ENCODE assay signal across 2 cellular contexts in genomic region chr20:32639284-32639683, GRCh38.
A peak's percentile ranks its signal among the peaks of the same experiment; 100 is the strongest.
TF ChIP-seq lines count a peak whose summit lies in the region.

No MANE protein-coding gene starts in this region.

TF ChIP-seq in HepG2, 621 proteins besides CTCF, POLR2A, EP300 and RAD21:
- TF ChIP-seq ZNF121 (CRISPR knock-in tag; IDR thresholded peaks at IDR 0.05) (peak; percentile 71), ZMYM3 (CRISPR knock-in tag; IDR thresholded peaks at IDR 0.05) (peak; percentile 12; the same call in 1 of the 2 replicates), GATA4 (IDR thresholded peaks at IDR 0.05; ENCODE audit: borderline replicate concordance, low read depth) (no peak), ADNP (CRISPR knock-in tag; IDR thresholded peaks at IDR 0.05) (peak; percentile 22; the same call in 1 of the 2 replicates), ZNF629 (CRISPR knock-in tag; conservative IDR thresholded peaks at IDR 0.05) (peak; percentile 67), CENPX (CRISPR knock-in tag; IDR thresholded peaks at IDR 0.05) (0 out of 2 replicates have a peak, but pooled peaks have one; percentile 30)

TF ChIP-seq in K562, 482 proteins besides CTCF, POLR2A, EP300 and RAD21:
- peak; percentile 85 for TF ChIP-seq BCOR (IDR thresholded peaks at IDR 0.05)
- TF ChIP-seq TBP (optimal IDR thresholded peaks at IDR 0.05; ENCODE audit: low read depth, low read length): no peak
- peak; percentile 72 for TF ChIP-seq RBM25 (IDR thresholded peaks at IDR 0.05; ENCODE audit: low read depth, low read length, severe bottlenecking)
- no peak for TF ChIP-seq ZFP1 (CRISPR knock-in tag; IDR thresholded peaks at IDR 0.05)
- TF ChIP-seq, protein P1, sequence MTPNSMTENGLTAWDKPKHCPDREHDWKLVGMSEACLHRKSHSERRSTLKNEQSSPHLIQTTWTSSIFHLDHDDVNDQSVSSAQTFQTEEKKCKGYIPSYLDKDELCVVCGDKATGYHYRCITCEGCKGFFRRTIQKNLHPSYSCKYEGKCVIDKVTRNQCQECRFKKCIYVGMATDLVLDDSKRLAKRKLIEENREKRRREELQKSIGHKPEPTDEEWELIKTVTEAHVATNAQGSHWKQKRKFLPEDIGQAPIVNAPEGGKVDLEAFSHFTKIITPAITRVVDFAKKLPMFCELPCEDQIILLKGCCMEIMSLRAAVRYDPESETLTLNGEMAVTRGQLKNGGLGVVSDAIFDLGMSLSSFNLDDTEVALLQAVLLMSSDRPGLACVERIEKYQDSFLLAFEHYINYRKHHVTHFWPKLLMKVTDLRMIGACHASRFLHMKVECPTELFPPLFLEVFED (CRISPR knock-in tag; conservative IDR thresholded peaks at IDR 0.05): no peak
- no peak for TF ChIP-seq HOMEZ (CRISPR knock-in tag; IDR thresholded peaks at IDR 0.05)
- TF ChIP-seq ZNF644 (tag; IDR thresholded peaks at IDR 0.05; ENCODE audit: low read depth): no peak
- TF ChIP-seq, protein P2, sequence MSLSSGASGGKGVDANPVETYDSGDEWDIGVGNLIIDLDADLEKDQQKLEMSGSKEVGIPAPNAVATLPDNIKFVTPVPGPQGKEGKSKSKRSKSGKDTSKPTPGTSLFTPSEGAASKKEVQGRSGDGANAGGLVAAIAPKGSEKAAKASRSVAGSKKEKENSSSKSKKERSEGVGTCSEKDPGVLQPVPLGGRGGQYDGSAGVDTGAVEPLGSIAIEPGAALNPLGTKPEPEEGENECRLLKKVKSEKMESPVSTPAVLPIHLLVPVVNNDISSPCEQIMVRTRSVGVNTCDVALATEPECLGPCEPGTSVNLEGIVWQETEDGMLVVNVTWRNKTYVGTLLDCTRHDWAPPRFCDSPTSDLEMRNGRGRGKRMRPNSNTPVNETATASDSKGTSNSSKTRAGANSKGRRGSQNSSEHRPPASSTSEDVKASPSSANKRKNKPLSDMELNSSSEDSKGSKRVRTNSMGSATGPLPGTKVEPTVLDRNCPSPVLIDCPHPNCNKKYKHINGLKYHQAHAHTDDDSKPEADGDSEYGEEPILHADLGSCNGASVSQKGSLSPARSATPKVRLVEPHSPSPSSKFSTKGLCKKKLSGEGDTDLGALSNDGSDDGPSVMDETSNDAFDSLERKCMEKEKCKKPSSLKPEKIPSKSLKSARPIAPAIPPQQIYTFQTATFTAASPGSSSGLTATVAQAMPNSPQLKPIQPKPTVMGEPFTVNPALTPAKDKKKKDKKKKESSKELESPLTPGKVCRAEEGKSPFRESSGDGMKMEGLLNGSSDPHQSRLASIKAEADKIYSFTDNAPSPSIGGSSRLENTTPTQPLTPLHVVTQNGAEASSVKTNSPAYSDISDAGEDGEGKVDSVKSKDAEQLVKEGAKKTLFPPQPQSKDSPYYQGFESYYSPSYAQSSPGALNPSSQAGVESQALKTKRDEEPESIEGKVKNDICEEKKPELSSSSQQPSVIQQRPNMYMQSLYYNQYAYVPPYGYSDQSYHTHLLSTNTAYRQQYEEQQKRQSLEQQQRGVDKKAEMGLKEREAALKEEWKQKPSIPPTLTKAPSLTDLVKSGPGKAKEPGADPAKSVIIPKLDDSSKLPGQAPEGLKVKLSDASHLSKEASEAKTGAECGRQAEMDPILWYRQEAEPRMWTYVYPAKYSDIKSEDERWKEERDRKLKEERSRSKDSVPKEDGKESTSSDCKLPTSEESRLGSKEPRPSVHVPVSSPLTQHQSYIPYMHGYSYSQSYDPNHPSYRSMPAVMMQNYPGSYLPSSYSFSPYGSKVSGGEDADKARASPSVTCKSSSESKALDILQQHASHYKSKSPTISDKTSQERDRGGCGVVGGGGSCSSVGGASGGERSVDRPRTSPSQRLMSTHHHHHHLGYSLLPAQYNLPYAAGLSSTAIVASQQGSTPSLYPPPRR (CRISPR knock-in tag; IDR thresholded peaks at IDR 0.05; ENCODE audit: borderline replicate concordance): no peak
- peak; percentile 73 for TF ChIP-seq KDM1A (IDR thresholded peaks at IDR 0.05)
- TF ChIP-seq ZNF668 (CRISPR knock-in tag; IDR thresholded peaks at IDR 0.05): no peak
- TF ChIP-seq, protein P3, sequence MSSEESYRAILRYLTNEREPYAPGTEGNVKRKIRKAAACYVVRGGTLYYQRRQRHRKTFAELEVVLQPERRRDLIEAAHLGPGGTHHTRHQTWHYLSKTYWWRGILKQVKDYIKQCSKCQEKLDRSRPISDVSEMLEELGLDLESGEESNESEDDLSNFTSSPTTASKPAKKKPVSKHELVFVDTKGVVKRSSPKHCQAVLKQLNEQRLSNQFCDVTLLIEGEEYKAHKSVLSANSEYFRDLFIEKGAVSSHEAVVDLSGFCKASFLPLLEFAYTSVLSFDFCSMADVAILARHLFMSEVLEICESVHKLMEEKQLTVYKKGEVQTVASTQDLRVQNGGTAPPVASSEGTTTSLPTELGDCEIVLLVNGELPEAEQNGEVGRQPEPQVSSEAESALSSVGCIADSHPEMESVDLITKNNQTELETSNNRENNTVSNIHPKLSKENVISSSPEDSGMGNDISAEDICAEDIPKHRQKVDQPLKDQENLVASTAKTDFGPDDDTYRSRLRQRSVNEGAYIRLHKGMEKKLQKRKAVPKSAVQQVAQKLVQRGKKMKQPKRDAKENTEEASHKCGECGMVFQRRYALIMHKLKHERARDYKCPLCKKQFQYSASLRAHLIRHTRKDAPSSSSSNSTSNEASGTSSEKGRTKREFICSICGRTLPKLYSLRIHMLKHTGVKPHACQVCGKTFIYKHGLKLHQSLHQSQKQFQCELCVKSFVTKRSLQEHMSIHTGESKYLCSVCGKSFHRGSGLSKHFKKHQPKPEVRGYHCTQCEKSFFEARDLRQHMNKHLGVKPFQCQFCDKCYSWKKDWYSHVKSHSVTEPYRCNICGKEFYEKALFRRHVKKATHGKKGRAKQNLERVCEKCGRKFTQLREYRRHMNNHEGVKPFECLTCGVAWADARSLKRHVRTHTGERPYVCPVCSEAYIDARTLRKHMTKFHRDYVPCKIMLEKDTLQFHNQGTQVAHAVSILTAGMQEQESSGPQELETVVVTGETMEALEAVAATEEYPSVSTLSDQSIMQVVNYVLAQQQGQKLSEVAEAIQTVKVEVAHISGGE (CRISPR knock-in tag; IDR thresholded peaks at IDR 0.05): no peak
- no peak for TF ChIP-seq MAFG (tag; conservative IDR thresholded peaks at IDR 0.05)
- TF ChIP-seq CBFA2T3 (IDR thresholded peaks at IDR 0.05): no peak
- peak in 1 of 2 experiments; percentile 13; a peak in 1 of 4 replicates for TF ChIP-seq RCOR1 (IDR thresholded peaks at IDR 0.05; ENCODE audit: borderline replicate concordance in 1 of 2, low read depth in 2 of 2, low read length in 2 of 2)
- no peak for TF ChIP-seq TARDBP (IDR thresholded peaks at IDR 0.05)
- TF ChIP-seq, protein P4, sequence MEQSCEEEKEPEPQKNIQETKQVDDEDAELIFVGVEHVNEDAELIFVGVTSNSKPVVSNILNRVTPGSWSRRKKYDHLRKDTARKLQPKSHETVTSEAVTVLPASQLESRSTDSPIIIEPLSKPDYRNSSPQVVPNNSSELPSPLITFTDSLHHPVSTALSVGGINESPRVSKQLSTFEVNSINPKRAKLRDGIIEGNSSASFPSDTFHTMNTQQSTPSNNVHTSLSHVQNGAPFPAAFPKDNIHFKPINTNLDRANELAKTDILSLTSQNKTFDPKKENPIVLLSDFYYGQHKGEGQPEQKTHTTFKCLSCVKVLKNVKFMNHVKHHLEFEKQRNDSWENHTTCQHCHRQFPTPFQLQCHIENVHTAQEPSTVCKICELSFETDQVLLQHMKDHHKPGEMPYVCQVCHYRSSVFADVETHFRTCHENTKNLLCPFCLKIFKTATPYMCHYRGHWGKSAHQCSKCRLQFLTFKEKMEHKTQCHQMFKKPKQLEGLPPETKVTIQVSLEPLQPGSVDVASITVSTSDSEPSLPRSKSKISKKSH (CRISPR knock-in tag; IDR thresholded peaks at IDR 0.05): no peak
- peak; percentile 93 for TF ChIP-seq ZNF121 (CRISPR knock-in tag; conservative IDR thresholded peaks at IDR 0.05)
- TF ChIP-seq ZNF830 (CRISPR knock-in tag; IDR thresholded peaks at IDR 0.05): no peak
- TF ChIP-seq PHF20 (IDR thresholded peaks at IDR 0.05; ENCODE audit: partially characterized antibody): no peak
- no peak for TF ChIP-seq ARID2 (IDR thresholded peaks at IDR 0.05)
- no peak for TF ChIP-seq DMBX1 (CRISPR knock-in tag; IDR thresholded peaks at IDR 0.05; ENCODE audit: borderline replicate concordance)
- no peak for TF ChIP-seq GATA2 (CRISPR knock-in tag; IDR thresholded peaks at IDR 0.05)
- TF ChIP-seq CC2D1A (IDR thresholded peaks at IDR 0.05): no peak
- TF ChIP-seq MECOM (CRISPR knock-in tag; IDR thresholded peaks at IDR 0.05): 0 out of 2 replicates have a peak, but pooled peaks have one; percentile 33
